1 cellular context compared by ENCODE assay signal in the genomic region with DNA sequence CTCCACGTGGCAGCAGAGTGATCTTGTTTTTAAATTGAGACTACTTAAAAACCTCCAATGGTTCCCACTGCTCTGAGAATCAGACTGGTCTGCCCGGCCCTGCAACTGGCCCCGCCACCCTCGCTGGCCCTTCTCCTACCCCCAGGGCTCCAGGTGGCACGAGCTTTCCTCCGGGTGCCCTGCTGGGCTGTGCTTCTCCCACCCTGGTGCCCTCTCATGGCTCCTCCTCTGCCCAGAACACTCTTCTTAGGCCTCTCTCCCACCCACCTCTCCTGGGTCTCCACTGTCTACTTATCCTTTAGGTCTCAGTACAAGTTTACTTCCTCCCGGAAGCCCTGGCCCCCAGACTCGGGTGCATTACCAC.
TF ChIP-seq lines count a peak whose summit lies in the region.

No MANE protein-coding gene starts in this region.

TF ChIP-seq in IMR-90, 13 proteins besides CTCF, POLR2A, EP300 and RAD21 (continued from another document):
- TF ChIP-seq FOS (IDR thresholded peaks at IDR 0.05; ENCODE audit: low read depth, low read length): no peak
- TF ChIP-seq ELK1 (IDR thresholded peaks at IDR 0.05; ENCODE audit: borderline replicate concordance, low read depth, low read length): no peak
- no peak for TF ChIP-seq RFX5 (IDR thresholded peaks at IDR 0.05; ENCODE audit: low read depth, low read length)
- no peak for TF ChIP-seq MXI1 (IDR thresholded peaks at IDR 0.05; ENCODE audit: borderline replicate concordance, low read depth, low read length)
- TF ChIP-seq MAFK (IDR thresholded peaks at IDR 0.05; ENCODE audit: low read depth, low read length): no peak
- no peak for TF ChIP-seq MAZ (IDR thresholded peaks at IDR 0.05; ENCODE audit: borderline replicate concordance, low read depth, low read length)
- TF ChIP-seq NFE2L2 (IDR thresholded peaks at IDR 0.05; ENCODE audit: low read depth, low read length): no peak
- no peak for TF ChIP-seq CEBPB (IDR thresholded peaks at IDR 0.05; ENCODE audit: low read depth, low read length)
- no peak for TF ChIP-seq RCOR1 (IDR thresholded peaks at IDR 0.05; ENCODE audit: insufficient replicate concordance, low read length)
- no peak for TF ChIP-seq SMC3 (IDR thresholded peaks at IDR 0.05; ENCODE audit: low read depth, low read length)
- TF ChIP-seq CHD1 (IDR thresholded peaks at IDR 0.05; ENCODE audit: low read depth, low read length): no peak
